8 cellular contexts compared by ENCODE assay signal in the genomic region with DNA sequence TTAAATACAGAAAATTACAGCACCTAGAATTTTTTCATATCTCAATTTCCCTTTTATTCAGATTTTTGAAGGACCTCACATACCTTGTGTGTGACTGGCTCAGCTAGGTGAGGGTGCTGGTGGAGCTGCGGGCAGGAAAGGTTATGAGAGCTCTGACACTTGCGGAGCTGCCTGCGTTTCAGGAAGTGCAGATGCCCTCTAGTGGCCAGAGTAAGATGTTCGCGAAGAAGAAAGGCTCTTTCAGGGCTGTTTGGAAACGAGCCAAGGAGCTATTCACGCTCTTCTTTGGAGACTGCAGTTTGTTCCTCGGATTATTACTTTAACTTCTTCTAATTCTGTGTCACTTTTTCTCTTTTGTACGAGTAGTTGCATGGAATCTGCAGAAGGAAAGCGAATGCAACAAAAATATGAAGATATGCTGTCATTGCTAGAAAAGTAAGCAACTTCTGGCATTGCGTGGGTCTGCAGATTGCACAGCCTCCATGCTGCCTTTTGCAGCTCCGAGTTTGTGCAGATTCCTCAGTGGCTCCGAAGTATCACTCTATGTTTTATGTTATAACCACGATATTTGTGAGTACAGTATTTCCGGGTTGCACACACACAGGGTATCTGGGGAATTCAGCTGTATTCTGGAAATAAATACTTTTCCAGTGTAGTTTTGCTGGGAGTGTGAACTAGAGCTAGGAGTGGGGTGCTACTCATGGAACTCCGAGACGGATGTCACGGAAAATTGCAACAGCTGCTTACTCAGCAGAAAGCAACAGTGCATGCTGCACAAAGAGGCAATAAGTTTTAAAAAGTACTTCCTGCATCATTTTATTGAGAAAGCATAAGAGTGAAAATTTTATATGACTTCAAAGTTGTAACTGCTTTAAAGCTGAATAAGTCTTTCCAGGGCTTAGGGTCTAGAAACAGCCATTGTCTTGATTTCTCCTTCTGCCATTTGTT. TPM values are rescaled to one million over a fixed set of nuclear protein-coding genes. Genes with fewer than 3 reads are reported as not detected.
A peak's percentile ranks its signal among the peaks of the same experiment; 100 is the strongest.
DNase-seq lines count a peak whose midpoint lies in the region; ATAC-seq, FAIRE-seq and TF ChIP-seq lines count a peak whose summit lies in the region.

No MANE protein-coding gene starts in this region.

- DNase-seq in CD4-positive, alpha-beta memory T cell: peak in 4 of 5 donors; percentile 14 to 35 (median 20)
- DNase-seq in NCI-H510A treated with DMSO at 0.1 percent for 48 hours (lab: John Stamatoyannopoulos, UW): peak; percentile 26
- DNase-seq in activated T-cell treated with anti-CD3 and anti-CD28 coated beads for 48 hours (ENCODE audit: low read depth): peak; percentile 20
- DNase-seq in frontal cortex (ENCODE audit: low spot score in 2 of 2): peak; percentile 13 to 67
- peak; percentile 82 for DNase-seq in osteoblast (ENCODE audit: insufficient read length, low spot score, missing footprints)

- no peaks in the 10 kb centered on the region for H3K36me3 ChIP-seq in CD4-positive, alpha-beta memory T cell (ENCODE audit: insufficient read depth, low read length)
- H3K36me3 ChIP-seq in HEK293 (ENCODE audit: control insufficient read depth in 2 of 2, insufficient read depth in 1 of 2, low read length in 2 of 2) (no peaks in the 10 kb centered on the region), osteoblast (ENCODE audit: insufficient read depth, low read length) (no peaks in the 10 kb centered on the region)

- TF ChIP-seq CTCF in HEK293 (tag by site-specific recombination; IDR thresholded peaks at IDR 0.05): no peak
- TF ChIP-seq CTCF in osteoblast (IDR thresholded peaks at IDR 0.05; ENCODE audit: extremely low read depth, low read depth, low read length): peak; percentile 66

- H3K4me3 ChIP-seq in CD4-positive, alpha-beta memory T cell (ENCODE audit: low read length in 2 of 2): no peak overlapping the region
- H3K4me3 ChIP-seq in HEK293 (ENCODE audit: low read depth, low read length) (no peak overlapping the region), osteoblast (ENCODE audit: insufficient read depth, low read length) (no peak overlapping the region)

- CTCF ChIA-PET in CD4-positive, alpha-beta memory T cell (lab: Charles Lee; ENCODE audit: partially characterized antibody): interaction anchor here (0.8 to 1.5 kb wide), 5 partner anchors 9 to 85 kb away, joined by 3 to 5 read pairs (median 4); no protein-coding TSS in a partner anchor
- CTCF ChIA-PET in HEK293 (lab: Yijun Ruan, JAX): interaction anchor here (0.6 to 2.4 kb wide), 60 partner anchors 9 to 909 kb away, joined by 3 to 18 read pairs (median 4); no protein-coding TSS in a partner anchor

- H3K4me1 ChIP-seq in CD4-positive, alpha-beta memory T cell (ENCODE audit: insufficient read depth, low read length): no peaks in the 10 kb centered on the region
- H3K4me1 ChIP-seq in HEK293 (ENCODE audit: control insufficient read depth, insufficient read depth, low read length) (no peaks in the 10 kb centered on the region), osteoblast (ENCODE audit: insufficient read depth, low read length) (no peaks in the 10 kb centered on the region)

- FAIRE-seq in frontal cortex (lab: Jason Lieb, UNC): peak; percentile 76

- H3K4me1 Mint-ChIP-seq in CD4-positive, alpha-beta memory T cell: peaks cover 0 to 5% (median 3%) of the 10 kb centered on the region in 4 donors

- H2AFZ ChIP-seq in osteoblast (ENCODE audit: low read length): no peak overlapping the region

- no peak for ATAC-seq in HG02623 (IDR thresholded peaks at IDR 0.05; ENCODE audit: unreplicated experiment)
- ATAC-seq in HG02884 (IDR thresholded peaks at IDR 0.05; ENCODE audit: unreplicated experiment): no peak

- H3K27ac Mint-ChIP-seq in CD4-positive, alpha-beta memory T cell: no peak overlapping the region

- intact Hi-C loops in CD4-positive, alpha-beta memory T cell (cut with micrococcal nuclease): no loop called here

- no peak overlapping the region for H3K4me3 Mint-ChIP-seq in CD4-positive, alpha-beta memory T cell

- no peaks in the 10 kb centered on the region for H3K9me3 ChIP-seq in CD4-positive, alpha-beta memory T cell (ENCODE audit: control insufficient read depth in 1 of 2, low read length in 2 of 2)
- H3K9me3 ChIP-seq in HEK293 (ENCODE audit: control insufficient read depth, insufficient read depth, low read depth, low read length) (no peaks in the 10 kb centered on the region), osteoblast (ENCODE audit: low read depth, low read length) (no peaks in the 10 kb centered on the region)

- no peaks in the 10 kb centered on the region for H3K36me3 Mint-ChIP-seq in CD4-positive, alpha-beta memory T cell

- H3K27me3 Mint-ChIP-seq in CD4-positive, alpha-beta memory T cell: peaks cover 0 to 1% of the 10 kb centered on the region in 2 donors

- POLR2A ChIA-PET in CD4-positive, alpha-beta memory T cell (lab: Charles Lee; ENCODE audit: partially characterized antibody): no interaction called here
- POLR2A ChIA-PET in HEK293 (lab: Yijun Ruan, JAX): no interaction called here

- H3K4me2 ChIP-seq in osteoblast (ENCODE audit: insufficient read depth, low read length): no peak overlapping the region

- no peaks in the 10 kb centered on the region for H3K27me3 ChIP-seq in CD4-positive, alpha-beta memory T cell (ENCODE audit: insufficient read depth, low read length)
- no peaks in the 10 kb centered on the region for H3K27me3 ChIP-seq in osteoblast (ENCODE audit: insufficient read depth, low read length)

- no peaks in the 10 kb centered on the region for H3K79me2 ChIP-seq in osteoblast (ENCODE audit: insufficient read depth, low read length)

- no peak overlapping the region for H3K27ac ChIP-seq in CD4-positive, alpha-beta memory T cell (ENCODE audit: low read depth, low read length)
- no peak overlapping the region for H3K27ac ChIP-seq in HEK293 (ENCODE audit: extremely low read depth, low read depth, low read length)
- H3K27ac ChIP-seq in osteoblast (ENCODE audit: low read depth, low read length): no peak overlapping the region

- H3K9me3 Mint-ChIP-seq in CD4-positive, alpha-beta memory T cell: peaks cover 0 to 5% (median 0%) of the 10 kb centered on the region in 8 donors

- H4K20me1 ChIP-seq in osteoblast (ENCODE audit: insufficient read depth, low read length): no peaks in the 10 kb centered on the region

TF ChIP-seq in HEK293, 187 proteins besides CTCF, POLR2A, EP300 and RAD21:
- TF ChIP-seq ZNF24 (tag by site-specific recombination; IDR thresholded peaks at IDR 0.05) (no peak), ZNF660 (tag by site-specific recombination; IDR thresholded peaks at IDR 0.05) (peak; percentile 52; the same call in 1 of the 2 replicates), ZNF140 (tag by site-specific recombination; IDR thresholded peaks at IDR 0.05) (0 out of 2 replicates have a peak, but pooled peaks have one; percentile 31), ZNF654 (tag by site-specific recombination; IDR thresholded peaks at IDR 0.05; ENCODE audit: low read depth) (peak; percentile 45)
TF ChIP-seq in HEK293: peak in this region for 3.

RNA-seq across cellular contexts. Expression of a gene that starts 46.3 kb away (rescaled TPM):
- total RNA-seq in CD4-positive, alpha-beta memory T cell: not detected
- polyA plus RNA-seq in CD4-positive, alpha-beta memory T cell: not detected
- total RNA-seq in frontal cortex (0.82 TPM), osteoblast (not detected in 2 replicates)

Comparison
In these comparisons a context has a peak if more than half of its experiments do, and no peak if none do; other contexts are left out.
1. DNase-seq: peak in every context shown above with its lines; median percentile 82 in osteoblast; 40 in frontal cortex; 26 in NCI-H510A treated with DMSO at 0.1 percent for 48 hours; 20 in CD4-positive, alpha-beta memory T cell; 20 in activated T-cell treated with anti-CD3 and anti-CD28 coated beads for 48 hours.